ENCODE assay signal across 8 cellular contexts in the genomic region with DNA sequence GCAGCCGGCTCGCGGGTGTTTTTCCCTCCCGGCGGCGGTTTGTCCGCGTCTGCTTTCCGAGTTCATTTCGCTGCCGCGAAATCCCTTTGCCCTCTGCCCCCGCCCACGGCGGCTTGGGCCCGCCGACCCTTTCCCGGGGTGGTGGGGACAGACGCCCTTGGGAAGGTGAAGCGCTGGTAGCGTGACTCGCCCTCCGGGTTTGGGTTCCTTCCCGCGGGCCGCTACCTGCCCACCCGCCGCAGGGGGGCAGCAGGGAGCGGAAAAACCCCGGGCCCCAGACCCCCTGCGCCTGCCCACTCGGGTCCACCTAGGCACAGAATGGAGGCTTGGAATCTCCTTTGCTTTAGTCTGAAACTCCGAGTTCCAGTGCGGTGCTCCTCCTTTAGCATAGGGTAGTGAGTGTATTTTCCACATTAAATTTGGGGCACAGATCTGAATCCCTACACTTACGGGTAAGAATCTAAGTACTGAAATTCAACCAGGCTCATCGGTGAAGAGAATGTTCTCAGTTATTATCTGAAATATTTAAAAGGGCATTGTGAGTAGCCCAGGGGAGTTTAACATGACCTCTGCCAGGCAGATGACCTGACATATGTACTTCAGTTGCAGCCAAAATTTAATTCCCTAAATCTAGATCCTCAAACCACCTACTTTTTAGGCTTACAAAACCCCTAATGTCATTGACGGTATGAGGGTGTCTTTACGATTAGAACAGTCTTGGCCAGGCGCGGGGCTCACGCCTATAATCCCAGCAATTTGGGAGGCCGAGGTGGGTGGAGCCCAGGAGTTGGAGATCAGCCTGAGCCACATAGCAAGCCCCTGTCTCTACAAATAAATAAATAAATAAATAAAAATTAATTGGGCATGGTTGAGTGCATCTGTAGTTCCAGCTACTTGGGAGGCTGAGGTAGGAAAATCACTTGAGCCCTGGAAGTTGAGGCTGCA. TPM values are rescaled to one million over a fixed set of nuclear protein-coding genes. Genes with fewer than 3 reads are reported as not detected.
DNase-seq lines count a peak whose midpoint lies in the region; ATAC-seq and TF ChIP-seq lines count a peak whose summit lies in the region.

No MANE protein-coding gene starts in this region.

- in situ Hi-C loops in KBM-7 (cut with MboI; ENCODE audit: low pct_unique_long_range_greater_than_20kb, low sequenced_read_pairs) = no loop called here
- in situ Hi-C loops in gastrocnemius medialis (cut with MboI; ENCODE audit: low sequenced_read_pairs in 4 of 4) = loop anchor here in 2 of 4 donors (25.0 kb wide), 1 partner anchor 305 kb away; a partner anchor contains a TSS

- H3K4me1 ChIP-seq in gastrocnemius medialis = peaks cover 4 to 16% of the 10 kb centered on the region in 2 donors

- H3K27me3 ChIP-seq in gastrocnemius medialis = no peaks in the 10 kb centered on the region

- H3K4me3 Mint-ChIP-seq in activated naive CD8-positive, alpha-beta T cell treated with anti-CD3 and anti-CD28 coated beads, Interleukin-2, amount 10 ng/mL, durations not matched to agents 7 days and 5 days = peak overlapping the region; percentile 77

- peaks cover 0 to 61% of the 10 kb centered on the region in 2 donors for H3K36me3 ChIP-seq in gastrocnemius medialis

- no peaks in the 10 kb centered on the region for H3K9me3 Mint-ChIP-seq in activated naive CD8-positive, alpha-beta T cell treated with anti-CD3 and anti-CD28 coated beads, Interleukin-2, amount 10 ng/mL, durations not matched to agents 7 days and 5 days

- H3K4me1 Mint-ChIP-seq in activated naive CD8-positive, alpha-beta T cell treated with anti-CD3 and anti-CD28 coated beads, Interleukin-2, amount 10 ng/mL, durations not matched to agents 7 days and 5 days = peaks cover 28% of the 10 kb centered on the region

- DNase-seq in EL = peak; percentile 62
- DNase-seq in KBM-7 = peak; percentile 79
- DNase-seq in SKM-1 treated with dmso at 0.1 percent for 144 hours (lab: John Stamatoyannopoulos, UW; ENCODE audit: unreplicated experiment) = peak; percentile 40
- peak; percentile 83 for DNase-seq in activated naive CD8-positive, alpha-beta T cell treated with anti-CD3 and anti-CD28 coated beads, Interleukin-2, amount 10 ng/mL, durations not matched to agents 7 days and 5 days
- peak; percentile 81 for DNase-seq in hepatic stellate cell (ENCODE audit: low spot score)
- peak; percentile 19 to 59 for DNase-seq in gastrocnemius medialis
- no peak for DNase-seq in cerebellar nuclear complex (lab: John Stamatoyannopoulos, UW)

- peak; percentile 52 for ATAC-seq in GM21723 (IDR thresholded peaks at IDR 0.05; ENCODE audit: unreplicated experiment)
- peak; percentile 50 for ATAC-seq in activated naive CD8-positive, alpha-beta T cell treated with anti-CD3 and anti-CD28 coated beads, Interleukin-2, amount 10 ng/mL, durations not matched to agents 7 days and 5 days (ENCODE audit: low read depth)
- peak; percentile 39 to 49 for ATAC-seq in gastrocnemius medialis

- peak overlapping the region; percentile 93 to 100 (median 98) for H3K27ac ChIP-seq in gastrocnemius medialis

- POLR2A ChIA-PET in activated naive CD8-positive, alpha-beta T cell treated with anti-CD3 and anti-CD28 coated beads, Interleukin-2, amount 10 ng/mL, durations not matched to agents 7 days and 5 days (lab: Charles Lee) = interaction anchor here (1.9 kb wide), 1 partner anchor 301 kb away, joined by 9 read pairs; a partner anchor contains a TSS

- TF ChIP-seq POLR2A in gastrocnemius medialis (IDR thresholded peaks at IDR 0.05) = no peak

- no peaks in the 10 kb centered on the region for H3K9me3 ChIP-seq in gastrocnemius medialis

- H3K36me3 Mint-ChIP-seq in activated naive CD8-positive, alpha-beta T cell treated with anti-CD3 and anti-CD28 coated beads, Interleukin-2, amount 10 ng/mL, durations not matched to agents 7 days and 5 days = peaks cover 17% of the 10 kb centered on the region

- peak overlapping the region; percentile 81 for H3K27ac Mint-ChIP-seq in activated naive CD8-positive, alpha-beta T cell treated with anti-CD3 and anti-CD28 coated beads, Interleukin-2, amount 10 ng/mL, durations not matched to agents 7 days and 5 days

- peak; percentile 45 to 78 (median 71) for TF ChIP-seq CTCF in gastrocnemius medialis (IDR thresholded peaks at IDR 0.05 in 4 of 5, conservative IDR thresholded peaks at IDR 0.05 in 1 of 5)

- H3K4me3 ChIP-seq in gastrocnemius medialis = peak overlapping the region; percentile 80 to 97 (median 88)

- intact Hi-C loops in gastrocnemius medialis (cut with DNase I; ENCODE audit: low total_unique reads) = loop anchor here (1.0 to 2.0 kb wide), 2 partner anchors 14 to 94 kb away; a partner anchor contains a TSS

- H3K27me3 Mint-ChIP-seq in activated naive CD8-positive, alpha-beta T cell treated with anti-CD3 and anti-CD28 coated beads, Interleukin-2, amount 10 ng/mL, durations not matched to agents 7 days and 5 days = no peaks in the 10 kb centered on the region

RNA-seq across cellular contexts. Expression of a gene that starts 1.0 kb away (rescaled TPM):
- total RNA-seq in activated naive CD8-positive, alpha-beta T cell treated with anti-CD3 and anti-CD28 coated beads, Interleukin-2, amount 10 ng/mL, durations not matched to agents 7 days and 5 days = 100 to 1,000 TPM; 354 to 361 TPM
- 100 to 1,000 TPM; 412 to 666 (median 508) TPM for total RNA-seq in gastrocnemius medialis

RNA-seq across cellular contexts. Expression of a gene that starts 13.9 kb away (rescaled TPM):
- 10 to 100 TPM; 71.9 to 73.0 TPM for total RNA-seq in activated naive CD8-positive, alpha-beta T cell treated with anti-CD3 and anti-CD28 coated beads, Interleukin-2, amount 10 ng/mL, durations not matched to agents 7 days and 5 days
- total RNA-seq in gastrocnemius medialis = 10 to 100 TPM; 19.1 to 32.6 (median 29.2) TPM

RNA-seq across cellular contexts. Expression of a gene that starts 46.6 kb away (rescaled TPM):
- total RNA-seq in activated naive CD8-positive, alpha-beta T cell treated with anti-CD3 and anti-CD28 coated beads, Interleukin-2, amount 10 ng/mL, durations not matched to agents 7 days and 5 days = 10 to 100 TPM; 52.3 to 62.9 TPM
- total RNA-seq in gastrocnemius medialis = 100 to 1,000 TPM; 139 to 171 (median 143) TPM

Comparison
In these comparisons a context has a peak if more than half of its experiments do, and no peak if none do; other contexts are left out.
1. DNase-seq: peak in EL (single experiment), KBM-7 (single experiment), SKM-1 treated with dmso at 0.1 percent for 144 hours (single experiment), activated naive CD8-positive, alpha-beta T cell treated with anti-CD3 and anti-CD28 coated beads, Interleukin-2, amount 10 ng/mL, durations not matched to agents 7 days and 5 days (single experiment), hepatic stellate cell (single experiment) and gastrocnemius medialis (2 of 2); none in cerebellar nuclear complex (0 of 2).
2. Peak in every context shown above with its lines, with median percentiles within 50 percentile points of each other: ATAC-seq.